In the genomic region with DNA sequence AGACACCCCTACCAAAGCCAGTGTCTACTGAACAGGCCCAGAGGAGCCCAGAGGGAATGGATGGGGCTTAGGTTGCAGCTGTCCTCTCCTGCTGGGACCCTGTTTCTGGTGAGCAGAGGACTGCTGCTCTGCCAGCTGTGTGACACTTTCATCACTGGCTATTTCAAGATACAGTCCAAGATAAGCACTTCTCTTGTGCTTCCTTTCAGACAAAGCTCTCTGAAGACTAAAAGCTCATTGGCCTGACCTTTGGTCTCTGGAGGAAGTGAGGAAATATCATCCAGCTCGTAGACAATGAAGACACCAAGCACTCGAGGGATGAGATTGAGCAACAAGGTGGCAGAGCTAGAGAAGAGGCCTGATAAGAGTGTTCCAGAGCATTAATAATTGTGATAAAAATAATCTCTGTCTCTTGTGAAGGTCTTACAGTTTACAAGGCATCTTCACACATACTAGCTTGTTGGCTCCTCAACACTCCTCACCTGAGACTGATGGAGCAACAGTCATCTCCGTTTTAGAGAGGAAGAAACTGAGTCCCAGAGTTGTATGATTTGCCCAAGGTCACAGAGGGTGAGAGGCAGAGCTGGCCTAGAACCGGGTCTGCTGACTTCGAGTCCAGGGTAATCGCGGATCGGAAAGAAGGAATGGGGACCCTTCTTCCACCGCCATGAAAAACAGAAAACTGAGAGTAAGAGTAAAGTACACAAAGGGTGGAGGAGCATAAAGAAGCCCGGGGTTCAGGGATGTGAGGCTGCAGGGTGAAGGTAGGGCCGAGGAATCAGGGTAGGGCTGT, we compare ENCODE assay signal across 8 cellular contexts. TPM values are rescaled to one million over a fixed set of nuclear protein-coding genes. Genes with fewer than 3 reads are reported as not detected.
DNase-seq lines count a peak whose midpoint lies in the region; ATAC-seq and TF ChIP-seq lines count a peak whose summit lies in the region.

No MANE protein-coding gene starts in this region.

- H3K9me2 ChIP-seq in MM.1S (replicated peaks; ENCODE audit: insufficient read depth, low read length), result no peaks in the 10 kb centered on the region
- H3K9me2 ChIP-seq in hepatocyte (replicated peaks; ENCODE audit: insufficient read depth), result no peaks in the 10 kb centered on the region

- H3K9me3 Mint-ChIP-seq in activated naive CD8-positive, alpha-beta T cell treated with anti-CD3 and anti-CD28 coated beads, Interleukin-2, amount 50 U/mL, for 24 hours, result no peaks in the 10 kb centered on the region

- no peaks in the 10 kb centered on the region for H3K27me3 Mint-ChIP-seq in activated naive CD8-positive, alpha-beta T cell treated with anti-CD3 and anti-CD28 coated beads, Interleukin-2, amount 50 U/mL, for 24 hours

- no peak for TF ChIP-seq CTCF in MM.1S (IDR thresholded peaks at IDR 0.05; ENCODE audit: low read length)
- no peak for TF ChIP-seq CTCF in hepatocyte (IDR thresholded peaks at IDR 0.05; ENCODE audit: poor library complexity)

- 18% methylated on average over 11 of the region's 11 CpGs for WGBS in hepatocyte (ENCODE audit: low lambda C conversion rate, missing lambda C conversion rate)

- H3K36me3 ChIP-seq in MM.1S (replicated peaks; ENCODE audit: insufficient read depth, low read length) (no peaks in the 10 kb centered on the region), hepatocyte (replicated peaks; ENCODE audit: insufficient read depth, low read depth) (no peaks in the 10 kb centered on the region)

- peaks cover 8% of the 10 kb centered on the region for H3F3A ChIP-seq in MM.1S (ENCODE audit: insufficient read depth, low read length)

- H3K4me1 Mint-ChIP-seq in activated naive CD8-positive, alpha-beta T cell treated with anti-CD3 and anti-CD28 coated beads, Interleukin-2, amount 50 U/mL, for 24 hours, result peaks cover 37% of the 10 kb centered on the region

- ATAC-seq in activated naive CD8-positive, alpha-beta T cell treated with anti-CD3 and anti-CD28 coated beads, Interleukin-2, amount 50 U/mL, for 24 hours, result no peak

- H3K4me3 ChIP-seq in MM.1S (ENCODE audit: low read length), result peak overlapping the region; percentile 75
- peak overlapping the region; percentile 31 for H3K4me3 ChIP-seq in hepatocyte

- H3K79me2 ChIP-seq in MM.1S (ENCODE audit: low read length) (0 out of 2 replicates have a peak, but pooled peaks cover 9% of the 10 kb centered on the region), hepatocyte (peaks cover 19% of the 10 kb centered on the region)

- no peaks in the 10 kb centered on the region for H3K27me3 ChIP-seq in MM.1S (replicated peaks; ENCODE audit: insufficient read depth, low read length)
- H3K27me3 ChIP-seq in hepatocyte, result no peaks in the 10 kb centered on the region

- H3K36me3 Mint-ChIP-seq in activated naive CD8-positive, alpha-beta T cell treated with anti-CD3 and anti-CD28 coated beads, Interleukin-2, amount 50 U/mL, for 24 hours (ENCODE audit: low read depth), result peaks cover 2% of the 10 kb centered on the region

- DNase-seq in NCI-H1694 treated with DMSO at 0.1 percent for 48 hours (lab: John Stamatoyannopoulos, UW) (peak; percentile 33), NCI-H1694 (lab: John Stamatoyannopoulos, UW) (no peak), MM.1S (peak; percentile 65), hepatocyte (ENCODE audit: low spot score) (peak; percentile 74), retina (peak; percentile 30), epidermal melanocyte (ENCODE audit: insufficient read length, low spot score) (no peak)
- DNase-seq in activated naive CD8-positive, alpha-beta T cell treated with anti-CD3 and anti-CD28 coated beads, Interleukin-2, amount 50 U/mL, for 24 hours, result no peak
- no peak for DNase-seq in activated CD4-positive, CD25-positive, alpha-beta regulatory T cell treated with anti-CD3 and anti-CD28 coated beads, Interleukin-2, amount 50 U/mL, for 72 hours

- no peaks in the 10 kb centered on the region for H3K9me3 ChIP-seq in MM.1S (replicated peaks; ENCODE audit: insufficient read depth, low read length)
- H3K9me3 ChIP-seq in hepatocyte (ENCODE audit: low read depth), result no peaks in the 10 kb centered on the region

- H3K27ac ChIP-seq in MM.1S (ENCODE audit: low read length), result peak overlapping the region; percentile 51; the same call in 1 of the 2 replicates
- H3K27ac ChIP-seq in hepatocyte, result peak overlapping the region; percentile 88

- peak overlapping the region; percentile 58 for H3K9ac ChIP-seq in MM.1S (ENCODE audit: low read length)

- H4K20me1 ChIP-seq in MM.1S (ENCODE audit: insufficient read depth, low read length) (no peaks in the 10 kb centered on the region), hepatocyte (ENCODE audit: insufficient read depth, poor library complexity, severe bottlenecking) (no peaks in the 10 kb centered on the region)

- H3K4me1 ChIP-seq in MM.1S (ENCODE audit: low read length) (peaks cover 13% of the 10 kb centered on the region), hepatocyte (ENCODE audit: insufficient read depth) (peaks cover 13% of the 10 kb centered on the region)

- H3K4me3 Mint-ChIP-seq in activated naive CD8-positive, alpha-beta T cell treated with anti-CD3 and anti-CD28 coated beads, Interleukin-2, amount 50 U/mL, for 24 hours, result peak overlapping the region; percentile 92

- peak overlapping the region; percentile 91 for H3K4me2 ChIP-seq in MM.1S (ENCODE audit: low read depth, low read length)
- peak overlapping the region; percentile 75 for H3K4me2 ChIP-seq in hepatocyte

- peak overlapping the region; percentile 92 for H2AFZ ChIP-seq in MM.1S (ENCODE audit: low read length)
- peak overlapping the region; percentile 30 for H2AFZ ChIP-seq in hepatocyte

- peak overlapping the region; percentile 96 for H3K27ac Mint-ChIP-seq in activated naive CD8-positive, alpha-beta T cell treated with anti-CD3 and anti-CD28 coated beads, Interleukin-2, amount 50 U/mL, for 24 hours

RNA-seq across cellular contexts. Expression of a gene that starts 0.7 kb away (rescaled TPM):
- total RNA-seq in hepatocyte, result 19.6 and 24.6 TPM in 2 replicates
- 22.7 TPM in 2 replicates for polyA plus RNA-seq in hepatocyte

RNA-seq across cellular contexts. Expression of a gene that starts 24.4 kb away (rescaled TPM):
- total RNA-seq in hepatocyte, result 0.17 and 0.84 TPM in 2 replicates
- 1.3 and 1.6 TPM in 2 replicates for polyA plus RNA-seq in hepatocyte

RNA-seq across cellular contexts. Expression of a gene that starts 48.8 kb away (rescaled TPM):
- total RNA-seq in hepatocyte, result 1.8 and 6.6 TPM in 2 replicates
- 4.5 and 4.8 TPM in 2 replicates for polyA plus RNA-seq in hepatocyte

Comparison
In these comparisons a context has a peak if more than half of its experiments do, and no peak if none do; other contexts are left out.
1. DNase-seq: peak in NCI-H1694 treated with DMSO at 0.1 percent for 48 hours (single experiment), MM.1S (single experiment), hepatocyte (single experiment) and retina (single experiment); none in NCI-H1694 (single experiment), activated naive CD8-positive, alpha-beta T cell treated with anti-CD3 and anti-CD28 coated beads, Interleukin-2, amount 50 U/mL, for 24 hours (single experiment), epidermal melanocyte (single experiment) and activated CD4-positive, CD25-positive, alpha-beta regulatory T cell treated with anti-CD3 and anti-CD28 coated beads, Interleukin-2, amount 50 U/mL, for 72 hours (single experiment).